ENCODE assay signal across 9 cellular contexts in genomic region chr11:128884703-128885338, GRCh38. TPM values are rescaled to one million over a fixed set of nuclear protein-coding genes. Genes with fewer than 3 reads are reported as not detected.
DNase-seq lines count a peak whose midpoint lies in the region; ATAC-seq, FAIRE-seq and TF ChIP-seq lines count a peak whose summit lies in the region.
"Had no signal": no experiment of that assay in that cellular context is flagged by ENCODE, and none has a peak within 500 bp of the region (broad histone marks: within the 10 kb centered on the region; RNA-seq: fewer than 3 reads in every experiment).

No MANE protein-coding gene starts in this region.

- H3K9me3 ChIP-seq in breast epithelium (no peaks in the 10 kb centered on the region), keratinocyte (ENCODE audit: control insufficient read depth, low read depth, low read length) (no peaks in the 10 kb centered on the region)

- H4K20me1 ChIP-seq in keratinocyte (ENCODE audit: control insufficient read depth, extremely low read depth, insufficient read depth, low read length), result no peaks in the 10 kb centered on the region

- H3K27me3 ChIP-seq in breast epithelium (peaks cover 0 to 9% of the 10 kb centered on the region in 2 donors), keratinocyte (ENCODE audit: control insufficient read depth, extremely low read depth, insufficient read depth, low read length) (peaks cover 10% of the 10 kb centered on the region)

- DNase-seq in A172 (ENCODE audit: low spot score) (peak; percentile 29), NAMALWA (ENCODE audit: low spot score) (peak; percentile 83), T-helper 9 cell (peak; percentile 29), breast epithelium (ENCODE audit: low spot score in 2 of 2) (peak; percentile 60 to 72), keratinocyte (ENCODE audit: low read depth, low spot score) (no peak)
- peak; percentile 65 for DNase-seq in stimulated activated CD4-positive, alpha-beta T cell treated with anti-CD3 and anti-CD28 coated beads, Interleukin-4, amount 100 ng/mL, for 24 hours

- FAIRE-seq in keratinocyte (lab: Jason Lieb, UNC), result peak; percentile 92

- TF ChIP-seq CTCF in GM12872 (IDR thresholded peaks at IDR 0.05; ENCODE audit: insufficient read depth, low read depth, low read length) (peak; percentile 64), breast epithelium (IDR thresholded peaks at IDR 0.05) (peak; percentile 55 to 83 (median 82)), keratinocyte (optimal IDR thresholded peaks at IDR 0.05 in 1 of 3, IDR thresholded peaks at IDR 0.05 in 1 of 3, conservative IDR thresholded peaks at IDR 0.05 in 1 of 3; ENCODE audit: extremely low read depth in 1 of 3, insufficient read depth in 2 of 3, low read length in 3 of 3) (peak; percentile 63 to 77 (median 76))

- dilution Hi-C loops in keratinocyte (cut with MboI; ENCODE audit: extremely low pct_ligation_motif_present, low sequenced_read_pairs), result no loop called here

- intact Hi-C loops in breast epithelium (cut with DNase I; ENCODE audit: low total_unique reads), result loop anchor here (5.0 kb wide), 3 partner anchors 62 to 1127 kb away; no protein-coding TSS in a partner anchor

- H3K4me1 ChIP-seq in breast epithelium (no peaks in the 10 kb centered on the region), keratinocyte (ENCODE audit: control insufficient read depth, extremely low read depth, insufficient read depth, low read length) (peaks cover 21% of the 10 kb centered on the region)

- no peaks in the 10 kb centered on the region for H3K79me2 ChIP-seq in keratinocyte (ENCODE audit: control insufficient read depth, insufficient read depth, low read length)

- ATAC-seq in HG02588 (IDR thresholded peaks at IDR 0.05; ENCODE audit: unreplicated experiment), result peak; percentile 92

- no peak overlapping the region for H2AFZ ChIP-seq in keratinocyte (ENCODE audit: control insufficient read depth, low read length)

- H3K27ac ChIP-seq in breast epithelium (no peak overlapping the region), keratinocyte (ENCODE audit: control insufficient read depth, insufficient read depth, low read length) (no peak overlapping the region)

- H3K36me3 ChIP-seq in breast epithelium, result no peaks in the 10 kb centered on the region
- H3K36me3 ChIP-seq in keratinocyte (ENCODE audit: control insufficient read depth in 2 of 2, extremely low read depth in 1 of 2, insufficient read depth in 2 of 2, low read length in 2 of 2), result no peaks in the 10 kb centered on the region

- no peaks in the 10 kb centered on the region for H3K9me1 ChIP-seq in keratinocyte (ENCODE audit: control insufficient read depth, extremely low read depth, insufficient read depth, low read length)

- no peak for TF ChIP-seq POLR2A in breast epithelium (IDR thresholded peaks at IDR 0.05)

- no peak overlapping the region for H3K4me2 ChIP-seq in keratinocyte (ENCODE audit: control insufficient read depth, extremely low read depth, insufficient read depth, low read depth, low read length)

- H3K4me3 ChIP-seq in breast epithelium (no peak overlapping the region), keratinocyte (ENCODE audit: control insufficient read depth in 2 of 3, extremely low read depth in 1 of 3, insufficient read depth in 2 of 3, low read depth in 1 of 3, low read length in 3 of 3) (no peak overlapping the region)

- H3K9ac ChIP-seq in keratinocyte (ENCODE audit: control insufficient read depth, extremely low read depth, insufficient read depth, low read length), result no peak overlapping the region

RNA-seq across cellular contexts. Expression of gene KCNJ5, which starts 6.3 kb away (rescaled TPM):
- total RNA-seq in A172 (2014; rRNA removed; shearing (Covaris generic)), result 0.21 and 0.46 TPM in 2 replicates
- total RNA-seq in breast epithelium, result 1 to 10 TPM in 2 of 3 donors, under 1 TPM in 1; 0.98 to 8.8 (median 2.8) TPM
- polyA plus RNA-seq in keratinocyte, result 0.59 to 1.4 TPM (median 0.77 TPM) in 3 replicates
- 0.24 TPM for polyA plus RNA-seq in keratinocyte (2011; ENCODE audit: low read depth)
- polyA plus RNA-seq in keratinocyte (2011; cell fraction: cytosol; rRNA removed), result 0.58 and 0.71 TPM in 2 replicates
- polyA plus RNA-seq in keratinocyte (2011; cell fraction: nucleus; rRNA removed), result 1.2 and 1.6 TPM in 2 replicates
- polyA plus RNA-seq in keratinocyte (2012; ENCODE audit: low replicate concordance), result 0.52 and 0.69 TPM in 2 replicates
- polyA minus RNA-seq in keratinocyte, result 0.38 to 2.1 TPM (median 1.0 TPM) in 3 replicates
- polyA minus RNA-seq in keratinocyte (2011; cell fraction: cytosol; rRNA and poly(A)+ RNA removed), result 1.3 TPM
- 0.74 and 1.6 TPM in 2 replicates for polyA minus RNA-seq in keratinocyte (2011; cell fraction: nucleus; rRNA and poly(A)+ RNA removed)

RNA-seq across cellular contexts. Expression of gene KCNJ1, which starts 17.7 kb away (rescaled TPM):
- not detected in 2 replicates for total RNA-seq in A172 (2014; rRNA removed; shearing (Covaris generic))
- under 1 TPM in 1 of 3 donors, not detected in 2; 0.16 TPM for total RNA-seq in breast epithelium
- polyA plus RNA-seq in keratinocyte, result 0.06 to 0.12 TPM (median 0.09 TPM) in 3 replicates
- polyA plus RNA-seq in keratinocyte (2011; ENCODE audit: low read depth), result not detected
- polyA plus RNA-seq in keratinocyte (2011; cell fraction: cytosol; rRNA removed), result 0.04 TPM in 1 of 2 replicates, not detected in the other
- polyA plus RNA-seq in keratinocyte (2011; cell fraction: nucleus; rRNA removed), result 0.16 and 0.27 TPM in 2 replicates
- polyA plus RNA-seq in keratinocyte (2012; ENCODE audit: low replicate concordance), result 0.08 and 0.30 TPM in 2 replicates
- not detected in 3 replicates for polyA minus RNA-seq in keratinocyte
- polyA minus RNA-seq in keratinocyte (2011; cell fraction: cytosol; rRNA and poly(A)+ RNA removed), result not detected
- 0.16 TPM in 1 of 2 replicates, not detected in the other for polyA minus RNA-seq in keratinocyte (2011; cell fraction: nucleus; rRNA and poly(A)+ RNA removed)

RNA-seq across cellular contexts. Expression of gene TP53AIP1, which starts 57.9 kb away (rescaled TPM):
- not detected in 2 replicates for total RNA-seq in A172 (2014; rRNA removed; shearing (Covaris generic))
- under 1 TPM; 0.16 to 0.59 (median 0.33) TPM for total RNA-seq in breast epithelium
- 21.2 to 75.2 TPM (median 37.1 TPM) in 3 replicates for polyA plus RNA-seq in keratinocyte
- polyA plus RNA-seq in keratinocyte (2011; ENCODE audit: low read depth), result 6.4 TPM
- polyA plus RNA-seq in keratinocyte (2011; cell fraction: cytosol; rRNA removed), result 34.5 and 40.4 TPM in 2 replicates
- polyA plus RNA-seq in keratinocyte (2011; cell fraction: nucleus; rRNA removed), result 57.7 and 84.9 TPM in 2 replicates
- 21.3 and 29.2 TPM in 2 replicates for polyA plus RNA-seq in keratinocyte (2012; ENCODE audit: low replicate concordance)
- polyA minus RNA-seq in keratinocyte, result 8.5 to 35.0 TPM (median 15.4 TPM) in 3 replicates
- 15.9 TPM for polyA minus RNA-seq in keratinocyte (2011; cell fraction: cytosol; rRNA and poly(A)+ RNA removed)
- polyA minus RNA-seq in keratinocyte (2011; cell fraction: nucleus; rRNA and poly(A)+ RNA removed), result 12.5 and 15.3 TPM in 2 replicates
- total RNA-seq: mononuclear cell had no signal
